9 cellular contexts compared by ENCODE assay signal in the genomic region with DNA sequence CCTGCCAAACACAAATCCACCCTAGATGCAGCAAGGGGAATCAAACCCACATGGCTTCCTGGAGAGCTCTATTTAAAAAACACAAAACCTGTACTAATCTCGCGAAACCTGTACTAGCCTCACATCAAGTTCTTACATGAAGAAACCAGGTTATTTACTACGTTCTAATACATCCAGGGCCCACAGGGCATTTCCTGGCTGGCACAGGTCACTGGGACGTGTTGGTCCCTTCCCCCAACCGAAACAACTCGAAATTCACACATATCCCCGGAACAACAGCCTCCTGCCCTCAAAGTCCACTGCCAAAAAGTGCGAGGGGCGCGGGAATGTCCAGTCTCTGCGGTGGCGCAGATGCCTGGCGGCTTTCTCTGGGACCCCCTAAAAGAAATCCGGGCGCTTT. TPM values are rescaled to one million over a fixed set of nuclear protein-coding genes. Genes with fewer than 3 reads are reported as not detected.
DNase-seq lines count a peak whose midpoint lies in the region; ATAC-seq, FAIRE-seq and TF ChIP-seq lines count a peak whose summit lies in the region.
"Had no signal": no experiment of that assay in that cellular context is flagged by ENCODE, and none has a peak within 500 bp of the region (broad histone marks: within the 10 kb centered on the region; RNA-seq: fewer than 3 reads in every experiment).

No MANE protein-coding gene starts in this region.

- no peaks in the 10 kb centered on the region for H3K27me3 Mint-ChIP-seq in Caco-2 (ENCODE audit: insufficient read depth, unreplicated experiment)

- peaks cover 8% of the 10 kb centered on the region for H3K9me3 Mint-ChIP-seq in Caco-2 (ENCODE audit: unreplicated experiment)

- H3K4me3 Mint-ChIP-seq in Caco-2 (ENCODE audit: unreplicated experiment) = peak overlapping the region; percentile 98

- peak overlapping the region; percentile 93 for H3K4me3 ChIP-seq in Caco-2 (ENCODE audit: low read depth, low read length)
- peak overlapping the region; percentile 95 for H3K4me3 ChIP-seq in epithelial cell of proximal tubule (ENCODE audit: low read depth, low read length)
- peak overlapping the region; percentile 66 to 75 (median 68) for H3K4me3 ChIP-seq in pancreas

- no peak for TF ChIP-seq CTCF in Caco-2 (IDR thresholded peaks at IDR 0.05; ENCODE audit: insufficient read depth in 1 of 2, low read depth in 1 of 2, low read length in 1 of 2, severe bottlenecking in 1 of 2, unreplicated experiment in 1 of 2)
- TF ChIP-seq CTCF in epithelial cell of proximal tubule (conservative IDR thresholded peaks at IDR 0.05; ENCODE audit: low read depth, low read length) = no peak
- TF ChIP-seq CTCF in pancreas (IDR thresholded peaks at IDR 0.05) = no peak

- peaks cover 6% of the 10 kb centered on the region for H3K4me1 Mint-ChIP-seq in Caco-2 (ENCODE audit: low read depth, unreplicated experiment)

- H3K9me3 ChIP-seq in Caco-2 = no peaks in the 10 kb centered on the region
- H3K9me3 ChIP-seq in pancreas = no peaks in the 10 kb centered on the region

- H3K4me1 ChIP-seq in Caco-2 (peaks cover 19% of the 10 kb centered on the region; the same call in 1 of the 2 replicates), pancreas (peaks cover 4 to 13% (median 5%) of the 10 kb centered on the region in 3 donors)

- POLR2A ChIA-PET in Caco-2 (lab: Charles Lee) = interaction anchor here (1.1 to 1.7 kb wide), 2 partner anchors 25 to 65 kb away, joined by 4 to 5 read pairs; no protein-coding TSS in a partner anchor

- H3K27ac Mint-ChIP-seq in Caco-2 (ENCODE audit: unreplicated experiment) = peak overlapping the region; percentile 89

- H3K27ac ChIP-seq in pancreas = peak overlapping the region in 3 of 4 donors; percentile 41 to 75 (median 64)

- CTCF ChIA-PET in Caco-2 (lab: Charles Lee) = no interaction called here

- H3K36me3 ChIP-seq in Caco-2 (ENCODE audit: control insufficient read depth, insufficient read depth, low read length) = no peaks in the 10 kb centered on the region
- H3K36me3 ChIP-seq in pancreas = no peaks in the 10 kb centered on the region

- H3K27me3 ChIP-seq in Caco-2 (replicated peaks; ENCODE audit: control insufficient read depth, insufficient read depth, low read length) = no peaks in the 10 kb centered on the region
- H3K27me3 ChIP-seq in pancreas = no peaks in the 10 kb centered on the region

- 3 to 4% methylated on average over 15 of the region's 15 CpGs for WGBS in pancreas, 2 donors

- ATAC-seq in pancreas = peak; percentile 51 to 62 (median 62)
- no peak for ATAC-seq in GM21737 (IDR thresholded peaks at IDR 0.05; ENCODE audit: unreplicated experiment)
- ATAC-seq in sciatic nerve = no peak
- no peak for ATAC-seq in GM18505 (IDR thresholded peaks at IDR 0.05; ENCODE audit: unreplicated experiment)

- FAIRE-seq in pancreas (lab: Jason Lieb, UNC) = no peak

- no peak for DNase-seq in Caco-2
- DNase-seq in RKO (ENCODE audit: low spot score) = peak; percentile 61
- DNase-seq in epithelial cell of proximal tubule (ENCODE audit: low read depth) = no peak
- DNase-seq in pancreas = peak in 3 of 6 donors; percentile 32 to 46 (median 44)
- no peak for DNase-seq in sciatic nerve (ENCODE audit: low spot score)
- no peak for DNase-seq in HCEC 1CT
- DNase-seq: amygdala had no signal

- TSS peak; percentile 42 for BruUV-seq in Caco-2 (replicated peaks; lab: Mats Ljungman, UMichigan)

- H3K36me3 Mint-ChIP-seq in Caco-2 (ENCODE audit: insufficient read depth, unreplicated experiment) = peaks cover 2% of the 10 kb centered on the region

- intact Hi-C loops in Caco-2 (cut with micrococcal nuclease; ENCODE audit: unreplicated experiment) (loop anchor here (10.0 kb wide), 1 partner anchor 60 kb away; no protein-coding TSS in a partner anchor), pancreas (cut with DNase I) (no loop called here), sciatic nerve (cut with DNase I) (loop anchor here (5.0 kb wide), 1 partner anchor 978 kb away; no protein-coding TSS in a partner anchor)

- TF ChIP-seq POLR2A in GM18505 (IDR thresholded peaks at IDR 0.05; ENCODE audit: borderline replicate concordance, extremely low read depth, insufficient read depth, insufficient read length) = no peak

RNA-seq across cellular contexts. Expression of gene CDCP1, which starts 1.0 kb away (rescaled TPM):
- 22.5 and 25.0 TPM in 2 replicates for total RNA-seq in Caco-2 (2022)
- total RNA-seq in epithelial cell of proximal tubule = 50.9 and 53.5 TPM in 2 replicates
- total RNA-seq in pancreas = 10 to 100 TPM in 3 of 6 donors, 1 to 10 TPM in 3; 7.9 to 22.2 (median 10.3) TPM
- 1 to 10 TPM; 3.4 to 4.1 TPM for polyA plus RNA-seq in pancreas
- total RNA-seq in sciatic nerve = 1.8 TPM

Comparison
In these comparisons a context has a peak if more than half of its experiments do, and no peak if none do; other contexts are left out.
1. ATAC-seq: peak in pancreas (4 of 4); none in GM21737 (single experiment), sciatic nerve (single experiment) and GM18505 (single experiment).
2. intact Hi-C loops: an anchor here in Caco-2 (10.0 kb wide) and sciatic nerve (5.0 kb wide); none called in pancreas.
3. Peak in every context shown above with its lines, with median percentiles within 50 percentile points of each other: H3K4me3 ChIP-seq.